24 cellular contexts compared by ENCODE assay signal in genomic region chr5:98961665-98962344, GRCh38.
"Had no signal": no experiment of that assay in that cellular context is flagged by ENCODE, and none has a peak within 500 bp of the region (broad histone marks: within the 10 kb centered on the region; RNA-seq: fewer than 3 reads in every experiment).

No MANE protein-coding gene starts in this region.

- H3K27me3 ChIP-seq: breast epithelium, colonic mucosa, dorsolateral prefrontal cortex, esophagus muscularis mucosa, left lung, ovary, upper lobe of left lung had no signal

- H3K4me3 Mint-ChIP-seq: activated CD4-positive, alpha-beta memory T cell treated with anti-CD3 and anti-CD28 coated beads for 36 hours; activated naive CD4-positive, alpha-beta T cell treated with anti-CD3 and anti-CD28 coated beads for 36 hours; activated naive CD8-positive, alpha-beta T cell treated with anti-CD3 and anti-CD28 coated beads, Interleukin-2, amount 10 ng/mL, durations not matched to agents 7 days and 5 days; central memory CD8-positive, alpha-beta T cell; effector memory CD8-positive, alpha-beta T cell; naive thymus-derived CD8-positive, alpha-beta T cell had no signal

- H3K4me3 ChIP-seq: breast epithelium, colonic mucosa, dorsolateral prefrontal cortex, esophagus muscularis mucosa, left lung, lung, ovary, prostate gland, upper lobe of left lung had no signal

- H3K4me1 ChIP-seq: breast epithelium, colonic mucosa, esophagus muscularis mucosa, left lung, prostate gland, upper lobe of left lung had no signal

- H3K9me3 ChIP-seq: breast epithelium, colonic mucosa, ovary, prostate gland, upper lobe of left lung had no signal

- H3K27ac ChIP-seq: breast epithelium, colonic mucosa, dorsolateral prefrontal cortex, esophagus muscularis mucosa, left lung, ovary, prostate gland, upper lobe of left lung had no signal

- H3K36me3 Mint-ChIP-seq: activated CD4-positive, alpha-beta memory T cell treated with anti-CD3 and anti-CD28 coated beads for 36 hours; activated naive CD8-positive, alpha-beta T cell treated with anti-CD3 and anti-CD28 coated beads, Interleukin-2, amount 10 ng/mL, durations not matched to agents 7 days and 5 days had no signal

- H3K27me3 Mint-ChIP-seq: activated CD4-positive, alpha-beta memory T cell treated with anti-CD3 and anti-CD28 coated beads for 36 hours; activated naive CD8-positive, alpha-beta T cell treated with anti-CD3 and anti-CD28 coated beads, Interleukin-2, amount 10 ng/mL, durations not matched to agents 7 days and 5 days; central memory CD8-positive, alpha-beta T cell; effector memory CD8-positive, alpha-beta T cell had no signal

- H3K4me1 Mint-ChIP-seq: activated naive CD8-positive, alpha-beta T cell treated with anti-CD3 and anti-CD28 coated beads, Interleukin-2, amount 10 ng/mL, durations not matched to agents 7 days and 5 days; naive thymus-derived CD8-positive, alpha-beta T cell had no signal

- DNase-seq: activated CD4-positive, alpha-beta memory T cell treated with anti-CD3 and anti-CD28 coated beads for 36 hours; activated CD4-positive, alpha-beta T cell treated with anti-CD3 and anti-CD28 coated beads for 48 hours; activated effector memory CD4-positive, alpha-beta T cell treated with Interleukin-2 at 50 U/mL for 16 hours; activated naive CD4-positive, alpha-beta T cell treated with anti-CD3 and anti-CD28 coated beads for 36 hours; activated naive CD8-positive, alpha-beta T cell treated with anti-CD3 and anti-CD28 coated beads, Interleukin-2, amount 10 ng/mL, durations not matched to agents 7 days and 5 days; activated T-cell treated with anti-CD3 and anti-CD28 coated beads, Interleukin-2, amount 50 U/mL, for 48 hours; amniotic stem cell; colonic mucosa; dorsolateral prefrontal cortex; effector memory CD8-positive, alpha-beta T cell; hippocampal formation; kidney glomerular epithelial cell; left lung; naive thymus-derived CD8-positive, alpha-beta T cell; ovary; stimulated activated CD4-positive, alpha-beta T cell treated with anti-CD3 and anti-CD28 coated beads, Interleukin-2, amount 100 ng/mL, for 48 hours; stimulated activated CD8-positive, alpha-beta memory T cell treated with anti-CD3 and anti-CD28 coated beads, Interleukin-4, amount 100 ng/mL, for 48 hours; stimulated activated naive CD4-positive, alpha-beta T cell treated with Interleukin-2 at 50 U/mL for 16 hours; upper lobe of left lung had no signal

- H3K36me3 ChIP-seq: breast epithelium, colonic mucosa, esophagus muscularis mucosa, left lung, ovary, prostate gland, upper lobe of left lung had no signal

- ATAC-seq: effector memory CD8-positive, alpha-beta T cell; left lung; naive thymus-derived CD8-positive, alpha-beta T cell had no signal

- H3K9me3 Mint-ChIP-seq: activated CD4-positive, alpha-beta memory T cell treated with anti-CD3 and anti-CD28 coated beads for 36 hours; central memory CD8-positive, alpha-beta T cell; effector memory CD8-positive, alpha-beta T cell had no signal

- H3K27ac Mint-ChIP-seq: activated CD4-positive, alpha-beta memory T cell treated with anti-CD3 and anti-CD28 coated beads for 36 hours; activated naive CD4-positive, alpha-beta T cell treated with anti-CD3 and anti-CD28 coated beads for 36 hours; activated naive CD8-positive, alpha-beta T cell treated with anti-CD3 and anti-CD28 coated beads, Interleukin-2, amount 10 ng/mL, durations not matched to agents 7 days and 5 days; effector memory CD8-positive, alpha-beta T cell; naive thymus-derived CD8-positive, alpha-beta T cell had no signal
